Comparison of ENCODE assay signal across 9 cellular contexts in the genomic region with DNA sequence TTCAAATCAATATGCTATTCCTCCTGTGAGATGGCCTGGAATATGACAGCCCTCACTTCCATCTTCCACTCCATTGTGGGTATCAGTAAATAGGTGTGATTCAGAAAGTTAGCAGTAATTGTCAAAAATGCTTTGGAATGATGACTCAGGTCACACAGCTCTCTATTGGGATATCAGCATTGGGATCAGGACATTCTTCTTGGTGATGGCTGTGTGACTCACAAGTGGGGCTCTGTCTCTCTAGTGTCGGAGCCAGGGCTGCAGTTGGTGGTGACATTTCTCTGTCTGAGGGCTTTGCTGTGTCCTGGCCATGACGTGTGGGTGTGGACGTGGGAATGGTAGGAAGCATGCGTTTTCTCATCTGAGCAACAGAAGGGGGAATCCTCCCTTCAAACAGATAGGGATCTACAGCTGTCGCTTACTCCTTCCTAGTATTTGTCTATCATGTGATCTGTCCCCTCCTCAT.
A peak's percentile ranks its signal among the peaks of the same experiment; 100 is the strongest.
DNase-seq lines count a peak whose midpoint lies in the region; ATAC-seq, FAIRE-seq and TF ChIP-seq lines count a peak whose summit lies in the region.
"Had no signal": no experiment of that assay in that cellular context is flagged by ENCODE, and none has a peak within 500 bp of the region (broad histone marks: within the 10 kb centered on the region; RNA-seq: fewer than 3 reads in every experiment).

No MANE protein-coding gene starts in this region.

- H3K9me1 ChIP-seq in endothelial cell of umbilical vein (replicated peaks; ENCODE audit: control insufficient read depth, extremely low read depth, insufficient read depth, low read length) = no peaks in the 10 kb centered on the region

- peaks cover 59% of the 10 kb centered on the region for H3K4me1 ChIP-seq in Caco-2
- H3K4me1 ChIP-seq in endothelial cell of umbilical vein (ENCODE audit: control insufficient read depth, extremely low read depth, insufficient read depth, low read length) = peaks cover 71% of the 10 kb centered on the region

- peak overlapping the region; percentile 21 for H3K4me2 ChIP-seq in endothelial cell of umbilical vein (ENCODE audit: insufficient read depth, low read length)

- intact Hi-C loops in Caco-2 (cut with micrococcal nuclease; ENCODE audit: unreplicated experiment) = loop anchor here (5.0 kb wide), 1 partner anchor 56 kb away; no protein-coding TSS in a partner anchor
- intact Hi-C loops in endothelial cell of umbilical vein (cut with micrococcal nuclease) = loop anchor here (1.0 kb wide), 1 partner anchor 66 kb away; no protein-coding TSS in a partner anchor

- POLR2A ChIA-PET in Caco-2 (lab: Charles Lee) (no interaction called here), endothelial cell of umbilical vein (lab: Charles Lee) (interaction anchor here (1.0 kb wide), 1 partner anchor 116 kb away, joined by 3 read pairs; no protein-coding TSS in a partner anchor)

- TF ChIP-seq CTCF in Caco-2 (IDR thresholded peaks at IDR 0.05; ENCODE audit: insufficient read depth in 1 of 2, low read depth in 1 of 2, low read length in 1 of 2, severe bottlenecking in 1 of 2, unreplicated experiment in 1 of 2) (no peak), endothelial cell of umbilical vein (IDR thresholded peaks at IDR 0.05; ENCODE audit: extremely low read depth in 1 of 2, insufficient read depth in 1 of 2, low read depth in 1 of 2, low read length in 2 of 2) (no peak), nephron progenitor cell (IDR thresholded peaks at IDR 0.05) (no peak)

- peak overlapping the region; percentile 85 for H3K27ac Mint-ChIP-seq in Caco-2 (ENCODE audit: unreplicated experiment)
- peak overlapping the region; percentile 89 for H3K27ac Mint-ChIP-seq in nephron progenitor cell

- DNase-seq in Caco-2 = peak; percentile 29 to 62
- peak; percentile 64 for DNase-seq in NCI-H69 (lab: John Stamatoyannopoulos, UW)
- peak; percentile 77 for DNase-seq in endothelial cell of umbilical vein (ENCODE audit: low read depth, low spot score)
- DNase-seq in nephron progenitor cell = no peak
- DNase-seq in stimulated activated CD8-positive, alpha-beta memory T cell treated with anti-CD3 and anti-CD28 coated beads, Interleukin-4, amount 100 ng/mL, for 48 hours = no peak
- no peak for DNase-seq in GF-D8 (lab: John Stamatoyannopoulos, UW)
- DNase-seq: naive B cell had no signal

- H2AFZ ChIP-seq in endothelial cell of umbilical vein (ENCODE audit: low read depth, low read length) = no peak overlapping the region

- BruUV-seq in Caco-2 (replicated peaks; lab: Mats Ljungman, UMichigan) (no TSS peak), endothelial cell of umbilical vein (replicated peaks; lab: Mats Ljungman, UMichigan) (no TSS peak)

- ATAC-seq in HG02973 (IDR thresholded peaks at IDR 0.05; ENCODE audit: unreplicated experiment) (no peak), GM21526 (IDR thresholded peaks at IDR 0.05; ENCODE audit: low FRiP score, unreplicated experiment) (no peak)

- H3K79me2 ChIP-seq in endothelial cell of umbilical vein (ENCODE audit: control insufficient read depth, insufficient read depth, low read length) = peaks cover 88% of the 10 kb centered on the region

- TF ChIP-seq POLR2A in endothelial cell of umbilical vein (IDR thresholded peaks at IDR 0.05; ENCODE audit: low read depth, low read length) = peak; percentile 14

- H3K36me3 Mint-ChIP-seq in Caco-2 (ENCODE audit: insufficient read depth, unreplicated experiment) = peaks cover 22% of the 10 kb centered on the region
- peaks cover 5% of the 10 kb centered on the region for H3K36me3 Mint-ChIP-seq in nephron progenitor cell (ENCODE audit: low read depth)
- H3K36me3 Mint-ChIP-seq: naive B cell had no signal

- CTCF ChIA-PET in Caco-2 (lab: Charles Lee) = no interaction called here
- CTCF ChIA-PET in endothelial cell of umbilical vein (lab: Charles Lee) = interaction anchor here (0.8 to 3.5 kb wide), 7 partner anchors 12 to 281 kb away, joined by 3 to 38 read pairs (median 6); partner anchors contain the start of gene TRIO

- H3K36me3 ChIP-seq in Caco-2 (ENCODE audit: control insufficient read depth, insufficient read depth, low read length) (no peaks in the 10 kb centered on the region), endothelial cell of umbilical vein (ENCODE audit: control insufficient read depth in 2 of 2, extremely low read depth in 1 of 2, insufficient read depth in 2 of 2, low read length in 2 of 2) (peaks cover 0 to 5% of the 10 kb centered on the region in 2 experiments)

- H3K9me3 ChIP-seq in Caco-2 (no peaks in the 10 kb centered on the region), endothelial cell of umbilical vein (replicated peaks; ENCODE audit: control insufficient read depth, insufficient read depth, low read length) (no peaks in the 10 kb centered on the region)

- H3K27me3 ChIP-seq in Caco-2 (replicated peaks; ENCODE audit: control insufficient read depth, insufficient read depth, low read length) (no peaks in the 10 kb centered on the region), endothelial cell of umbilical vein (ENCODE audit: control insufficient read depth in 2 of 2, insufficient read depth in 2 of 2, low read length in 2 of 2) (no peaks in the 10 kb centered on the region)

- dilution Hi-C loops in endothelial cell of umbilical vein (cut with MboI; ENCODE audit: extremely low pct_ligation_motif_present, low sequenced_read_pairs) = loop anchor here (25.0 kb wide), 1 partner anchor 131 kb away; the partner anchor contains the start of gene TRIO

- H3K4me3 ChIP-seq in Caco-2 (ENCODE audit: low read depth, low read length) (no peak overlapping the region), endothelial cell of umbilical vein (replicated peaks in 1 of 3; ENCODE audit: insufficient read depth in 1 of 3, low read depth in 1 of 3, low read length in 3 of 3) (no peak overlapping the region)

- H3K4me1 Mint-ChIP-seq in Caco-2 (ENCODE audit: low read depth, unreplicated experiment) = peaks cover 53% of the 10 kb centered on the region
- H3K4me1 Mint-ChIP-seq in nephron progenitor cell = peaks cover 80% of the 10 kb centered on the region

- peak; percentile 57 for FAIRE-seq in endothelial cell of umbilical vein (lab: Jason Lieb, UNC)

- no peaks in the 10 kb centered on the region for H4K20me1 ChIP-seq in endothelial cell of umbilical vein (replicated peaks; ENCODE audit: control insufficient read depth, extremely low read depth, insufficient read depth, low read length)

- H3K9ac ChIP-seq in endothelial cell of umbilical vein (replicated peaks; ENCODE audit: extremely low read depth, insufficient read depth, low read length) = peak overlapping the region; percentile 24

- H3K27me3 Mint-ChIP-seq in Caco-2 (ENCODE audit: insufficient read depth, unreplicated experiment) = no peaks in the 10 kb centered on the region
- peaks cover 3% of the 10 kb centered on the region for H3K27me3 Mint-ChIP-seq in nephron progenitor cell (ENCODE audit: low read depth, poor library complexity)
- H3K27me3 Mint-ChIP-seq: naive B cell had no signal

- H3K4me3 Mint-ChIP-seq in Caco-2 (ENCODE audit: unreplicated experiment) (no peak overlapping the region), nephron progenitor cell (no peak overlapping the region)

- H3K9me3 Mint-ChIP-seq in Caco-2 (ENCODE audit: unreplicated experiment) (no peaks in the 10 kb centered on the region), nephron progenitor cell (no peaks in the 10 kb centered on the region)
- H3K9me3 Mint-ChIP-seq: naive B cell had no signal

- H3K27ac ChIP-seq in endothelial cell of umbilical vein (ENCODE audit: insufficient read depth, low read depth, low read length) = peak overlapping the region; percentile 76

TF ChIP-seq in endothelial cell of umbilical vein, 7 proteins besides CTCF, POLR2A, EP300 and RAD21:
- TF ChIP-seq JUN (IDR thresholded peaks at IDR 0.05; ENCODE audit: borderline replicate concordance, insufficient read depth, insufficient read length, low read depth) (peak; percentile 91), MYC (IDR thresholded peaks at IDR 0.05; ENCODE audit: low read depth, low read length) (no peak), MAX (IDR thresholded peaks at IDR 0.05; ENCODE audit: insufficient read depth, insufficient read length) (no peak), POLR2AphosphoS5 (IDR thresholded peaks at IDR 0.05; ENCODE audit: insufficient read depth, low read depth, low read length) (peak; percentile 92), EZH2 (IDR thresholded peaks at IDR 0.05; ENCODE audit: borderline replicate concordance, low read depth, low read length, severe bottlenecking) (no peak), GATA2 (IDR thresholded peaks at IDR 0.05; ENCODE audit: insufficient read depth, insufficient read length, low read depth, low read length) (peak; percentile 100), FOS (IDR thresholded peaks at IDR 0.05; ENCODE audit: borderline replicate concordance, insufficient read depth, low read length) (peak; percentile 98)

Comparison
In these comparisons a context has a peak if more than half of its experiments do, and no peak if none do; other contexts are left out.
1. DNase-seq: peak in Caco-2 (2 of 2), NCI-H69 (single experiment) and endothelial cell of umbilical vein (single experiment); none in nephron progenitor cell (single experiment), stimulated activated CD8-positive, alpha-beta memory T cell treated with anti-CD3 and anti-CD28 coated beads, Interleukin-4, amount 100 ng/mL, for 48 hours (single experiment) and GF-D8 (single experiment).